In genomic region chr2:23602113-23602512, GRCh38 we compare ENCODE assay signal across 13 cellular contexts.
DNase-seq lines count a peak whose midpoint lies in the region; ATAC-seq and TF ChIP-seq lines count a peak whose summit lies in the region.
"Had no signal": no experiment of that assay in that cellular context is flagged by ENCODE, and none has a peak within 500 bp of the region (broad histone marks: within the 10 kb centered on the region; RNA-seq: fewer than 3 reads in every experiment).

No MANE protein-coding gene starts in this region.

- TF ChIP-seq POLR2A in uterus (IDR thresholded peaks at IDR 0.05): peak in 1 of 2 donors; percentile 3

- H3K9me3 Mint-ChIP-seq in glutamatergic neuron (ENCODE audit: unreplicated experiment): peaks cover 5% of the 10 kb centered on the region

- no peak overlapping the region for H3K27ac Mint-ChIP-seq in glutamatergic neuron (ENCODE audit: unreplicated experiment)
- H3K27ac Mint-ChIP-seq: activated CD4-positive, alpha-beta memory T cell treated with anti-CD3 and anti-CD28 coated beads for 36 hours; B cell had no signal

- H3K9me3 ChIP-seq in uterus: no peaks in the 10 kb centered on the region
- H3K9me3 ChIP-seq: pancreas had no signal

- H3K4me3 ChIP-seq in choroid plexus epithelial cell (ENCODE audit: low read depth, low read length) (no peak overlapping the region), uterus (no peak overlapping the region)
- H3K4me3 ChIP-seq: ascending aorta, pancreas had no signal

- H3K36me3 Mint-ChIP-seq in glutamatergic neuron (ENCODE audit: unreplicated experiment): peaks cover 8% of the 10 kb centered on the region

- H3K27ac ChIP-seq in uterus: peak overlapping the region; percentile 67 to 82
- H3K27ac ChIP-seq: ascending aorta, pancreas had no signal

- no peaks in the 10 kb centered on the region for H3K27me3 Mint-ChIP-seq in glutamatergic neuron (ENCODE audit: unreplicated experiment)
- H3K27me3 Mint-ChIP-seq: activated CD4-positive, alpha-beta memory T cell treated with anti-CD3 and anti-CD28 coated beads for 36 hours; B cell had no signal

- H3K36me3 ChIP-seq in uterus: no peaks in the 10 kb centered on the region
- H3K36me3 ChIP-seq: ascending aorta, pancreas had no signal

- H3K4me1 Mint-ChIP-seq in glutamatergic neuron (ENCODE audit: low read depth, unreplicated experiment): peaks cover 2% of the 10 kb centered on the region
- H3K4me1 Mint-ChIP-seq: B cell had no signal

- TF ChIP-seq CTCF in choroid plexus epithelial cell (conservative IDR thresholded peaks at IDR 0.05; ENCODE audit: low read depth, low read length): no peak
- TF ChIP-seq CTCF in uterus (IDR thresholded peaks at IDR 0.05): no peak
- TF ChIP-seq CTCF in glutamatergic neuron (IDR thresholded peaks at IDR 0.05; ENCODE audit: partially characterized antibody, unreplicated experiment): no peak

- DNase-seq in Right ventricle myocardium superior (peak; percentile 46), cardiac septum (ENCODE audit: low spot score) (no peak), choroid plexus epithelial cell (ENCODE audit: low read depth) (peak; percentile 77), midbrain (lab: John Stamatoyannopoulos, UW) (peak; percentile 15), uterus (peak; percentile 59 to 89), glutamatergic neuron (no peak)
- no peak for DNase-seq in activated naive CD4-positive, alpha-beta T cell (lab: John Stamatoyannopoulos, UW)
- DNase-seq: activated CD4-positive, alpha-beta memory T cell treated with anti-CD3 and anti-CD28 coated beads for 36 hours had no signal

- ATAC-seq in Right ventricle myocardium superior (ENCODE audit: poor library complexity) (peak; percentile 36), GM19455 (IDR thresholded peaks at IDR 0.05; ENCODE audit: unreplicated experiment) (no peak)
- ATAC-seq: Panc1, pancreas had no signal

- no peaks in the 10 kb centered on the region for H3K27me3 ChIP-seq in uterus
- H3K27me3 ChIP-seq: ascending aorta, pancreas had no signal

- no peak overlapping the region for H3K4me3 Mint-ChIP-seq in glutamatergic neuron (ENCODE audit: unreplicated experiment)
- H3K4me3 Mint-ChIP-seq: activated CD4-positive, alpha-beta memory T cell treated with anti-CD3 and anti-CD28 coated beads for 36 hours; B cell had no signal

- no peaks in the 10 kb centered on the region for H3K4me1 ChIP-seq in uterus
- H3K4me1 ChIP-seq: ascending aorta, pancreas had no signal

- intact Hi-C loops in Right ventricle myocardium superior (cut with DNase I) (no loop called here), cardiac septum (cut with DNase I) (no loop called here), uterus (cut with DNase I; ENCODE audit: low total_unique reads) (no loop called here)

Comparison
In these comparisons a context has a peak if more than half of its experiments do, and no peak if none do; other contexts are left out.
1. DNase-seq: peak in Right ventricle myocardium superior (single experiment), choroid plexus epithelial cell (single experiment), midbrain (single experiment) and uterus (2 of 2); none in cardiac septum (single experiment), glutamatergic neuron (single experiment) and activated naive CD4-positive, alpha-beta T cell (0 of 4).